ENCODE assay signal across 1 cellular context in the genomic region with DNA sequence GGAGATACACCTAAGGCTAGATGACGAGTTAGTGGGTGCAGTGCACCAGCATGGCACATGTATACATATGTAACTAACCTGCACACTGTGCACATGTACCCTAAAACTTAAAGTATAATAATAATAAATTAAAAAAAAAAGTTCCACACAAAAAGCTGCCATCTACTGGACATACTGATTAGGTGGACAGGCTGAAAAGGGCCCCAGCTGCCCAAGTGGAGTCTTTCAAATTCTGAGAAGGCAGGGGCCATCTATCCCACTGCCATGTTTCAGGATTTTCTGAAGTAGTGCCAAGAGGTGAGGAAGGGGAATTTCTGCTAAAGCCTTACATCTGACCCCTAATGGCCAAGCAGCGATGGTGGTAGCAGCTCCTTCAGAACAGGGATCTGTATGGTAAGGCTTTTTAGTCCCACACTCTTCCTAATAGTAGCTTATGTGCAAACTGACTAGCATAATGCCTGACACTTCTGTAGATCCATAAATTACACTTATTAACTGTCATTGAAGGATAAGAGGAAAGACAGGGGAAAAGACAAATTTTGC.
TF ChIP-seq lines count a peak whose summit lies in the region.

No MANE protein-coding gene starts in this region.

TF ChIP-seq in GM23338, 12 proteins besides CTCF, POLR2A, EP300 and RAD21 (continued from another document):
- TF ChIP-seq REST (IDR thresholded peaks at IDR 0.05; ENCODE audit: unreplicated experiment): no peak
- TF ChIP-seq EZH2phosphoT487 (IDR thresholded peaks at IDR 0.05; ENCODE audit: unreplicated experiment): no peak
- no peak for TF ChIP-seq JUNB (IDR thresholded peaks at IDR 0.05; ENCODE audit: unreplicated experiment)
- TF ChIP-seq ETS1 (IDR thresholded peaks at IDR 0.05): no peak
- no peak for TF ChIP-seq CREB1 (CRISPR knock-in tag; IDR thresholded peaks at IDR 0.05; ENCODE audit: low read depth)
